Comparison of ENCODE assay signal across 9 cellular contexts in genomic region chr2:50930726-50931125, GRCh38.
"Had no signal": no experiment of that assay in that cellular context is flagged by ENCODE, and none has a peak within 500 bp of the region (broad histone marks: within the 10 kb centered on the region; RNA-seq: fewer than 3 reads in every experiment).

No MANE protein-coding gene starts in this region.

- ATAC-seq: GM23338, K562 had no signal

- H3K4me3 ChIP-seq: GM23338, K562 had no signal

- H3K27ac ChIP-seq: HL-60 had no signal

- FAIRE-seq: H1, H54, K562 had no signal

- DNase-seq: H9, HCEC 1CT, IMR-90, KG1 had no signal

- H3K4me2 ChIP-seq: GM23338 had no signal

- H2AFZ ChIP-seq: GM23338 had no signal
